9 cellular contexts compared by ENCODE assay signal in genomic region chr17:61399131-61400057, GRCh38. TPM values are rescaled to one million over a fixed set of nuclear protein-coding genes. Genes with fewer than 3 reads are reported as not detected.
A peak's percentile ranks its signal among the peaks of the same experiment; 100 is the strongest.
DNase-seq lines count a peak whose midpoint lies in the region; ATAC-seq, FAIRE-seq and TF ChIP-seq lines count a peak whose summit lies in the region.
"Had no signal": no experiment of that assay in that cellular context is flagged by ENCODE, and none has a peak within 500 bp of the region (broad histone marks: within the 10 kb centered on the region; RNA-seq: fewer than 3 reads in every experiment).

TBX2 (plus strand) TSS chr17:61399843; CDS start chr17:61400177, 334 bp downstream.

- H3K4me1 ChIP-seq in kidney (ENCODE audit: control insufficient read depth in 1 of 2, insufficient read depth in 1 of 2, low read depth in 1 of 2, low read length in 2 of 2), result peaks cover 1 to 24% of the 10 kb centered on the region in 2 donors

- H3K4me1 Mint-ChIP-seq in stimulated activated effector memory CD8-positive, alpha-beta T cell treated with anti-CD3 and anti-CD28 coated beads, Interleukin-12 subunit alpha, Interleukin-12 subunit beta, amount 100 ng/mL, for 72 hours, result peaks cover 46% of the 10 kb centered on the region

- TF ChIP-seq CTCF in brain microvascular endothelial cell (IDR thresholded peaks at IDR 0.05; ENCODE audit: low read depth, low read length, missing control alignments) (no peak), kidney (IDR thresholded peaks at IDR 0.05; ENCODE audit: borderline replicate concordance, extremely low read depth, insufficient read depth) (no peak)

- FAIRE-seq in kidney (lab: Jason Lieb, UNC), result no peak

- H3K27ac Mint-ChIP-seq in stimulated activated effector memory CD8-positive, alpha-beta T cell treated with anti-CD3 and anti-CD28 coated beads, Interleukin-12 subunit alpha, Interleukin-12 subunit beta, amount 100 ng/mL, for 72 hours, result no peak within 1 kb of the TSS

- H3K9me3 ChIP-seq in kidney (ENCODE audit: control insufficient read depth in 1 of 2, low read length in 2 of 2), result no peaks in the 10 kb centered on the region

- peak within 1 kb of the TSS; percentile 70 for H3K27ac ChIP-seq in brain microvascular endothelial cell
- peak within 1 kb of the TSS; percentile 88 to 95 for H3K27ac ChIP-seq in kidney (ENCODE audit: low read depth in 2 of 2, low read length in 2 of 2)

- H3K9ac ChIP-seq in kidney (ENCODE audit: low read length in 2 of 2), result peak within 1 kb of the TSS; percentile 82 to 92

- H3K4me3 Mint-ChIP-seq in stimulated activated effector memory CD8-positive, alpha-beta T cell treated with anti-CD3 and anti-CD28 coated beads, Interleukin-12 subunit alpha, Interleukin-12 subunit beta, amount 100 ng/mL, for 72 hours, result peak within 1 kb of the TSS; percentile 53

- H3K9me3 Mint-ChIP-seq in stimulated activated effector memory CD8-positive, alpha-beta T cell treated with anti-CD3 and anti-CD28 coated beads, Interleukin-12 subunit alpha, Interleukin-12 subunit beta, amount 100 ng/mL, for 72 hours, result no peaks in the 10 kb centered on the region

- DNase-seq in ELR (ENCODE audit: low read depth) (peak; percentile 88), NCI-H1930 (lab: John Stamatoyannopoulos, UW) (peak; percentile 80 to 88), brain microvascular endothelial cell (peak; percentile 96), kidney (peak; percentile 95), UCSD-AML1 (lab: John Stamatoyannopoulos, UW; ENCODE audit: unreplicated experiment) (no peak)
- peak in 1 of 2 donors; percentile 58 for DNase-seq in stimulated activated effector memory CD8-positive, alpha-beta T cell treated with anti-CD3 and anti-CD28 coated beads, Interleukin-12 subunit alpha, Interleukin-12 subunit beta, amount 100 ng/mL, for 72 hours (ENCODE audit: low spot score in 2 of 2)
- no peak for DNase-seq in activated CD8-positive, alpha-beta memory T cell treated with anti-CD3 and anti-CD28 coated beads, Interleukin-2, amount 50 U/mL, for 4 hours

- no peaks in the 10 kb centered on the region for H3K27me3 ChIP-seq in brain microvascular endothelial cell (replicated peaks)

- H3K36me3 ChIP-seq in brain microvascular endothelial cell (replicated peaks), result peaks cover 3% of the 10 kb centered on the region
- peaks cover 2 to 12% of the 10 kb centered on the region in 2 donors for H3K36me3 ChIP-seq in kidney (ENCODE audit: control insufficient read depth in 1 of 2, insufficient read depth in 2 of 2, low read length in 2 of 2)

- intact Hi-C loops in kidney (cut with DNase I), result loop anchor here (5.0 kb wide), 1 partner anchor 397 kb away; no protein-coding TSS in a partner anchor

- H3K4me3 ChIP-seq in brain microvascular endothelial cell (ENCODE audit: low read depth, low read length) (peak within 1 kb of the TSS; percentile 84), kidney (ENCODE audit: low read length in 2 of 2) (peak within 1 kb of the TSS; percentile 86 to 87)

- no peaks in the 10 kb centered on the region for H3K36me3 Mint-ChIP-seq in stimulated activated effector memory CD8-positive, alpha-beta T cell treated with anti-CD3 and anti-CD28 coated beads, Interleukin-12 subunit alpha, Interleukin-12 subunit beta, amount 100 ng/mL, for 72 hours

- no peak for ATAC-seq in stimulated activated effector memory CD8-positive, alpha-beta T cell treated with anti-CD3 and anti-CD28 coated beads, Interleukin-12 subunit alpha, Interleukin-12 subunit beta, amount 100 ng/mL, for 72 hours
- ATAC-seq in GM21515 (IDR thresholded peaks at IDR 0.05; ENCODE audit: unreplicated experiment), result no peak

- in situ Hi-C loops in brain microvascular endothelial cell (cut with HindIII; ENCODE audit: low pct_ligation_motif_present, low sequenced_read_pairs), result no loop called here

RNA-seq across cellular contexts. Expression of gene TBX2, which starts in this region (rescaled TPM):
- total RNA-seq in kidney, result 66.4 TPM
- 122 TPM for polyA plus RNA-seq in kidney (ENCODE audit: insufficient read depth, low read depth, low replicate concordance)
- total RNA-seq: activated CD8-positive, alpha-beta memory T cell treated with anti-CD3 and anti-CD28 coated beads for 36 hours had no signal

Comparison
In these comparisons a context has a peak if more than half of its experiments do, and no peak if none do; other contexts are left out.
1. DNase-seq: peak in ELR (single experiment), NCI-H1930 (2 of 2), brain microvascular endothelial cell (single experiment) and kidney (single experiment); none in UCSD-AML1 (single experiment) and activated CD8-positive, alpha-beta memory T cell treated with anti-CD3 and anti-CD28 coated beads, Interleukin-2, amount 50 U/mL, for 4 hours (single experiment).